Comparison of ENCODE assay signal across 8 cellular contexts in the genomic region with DNA sequence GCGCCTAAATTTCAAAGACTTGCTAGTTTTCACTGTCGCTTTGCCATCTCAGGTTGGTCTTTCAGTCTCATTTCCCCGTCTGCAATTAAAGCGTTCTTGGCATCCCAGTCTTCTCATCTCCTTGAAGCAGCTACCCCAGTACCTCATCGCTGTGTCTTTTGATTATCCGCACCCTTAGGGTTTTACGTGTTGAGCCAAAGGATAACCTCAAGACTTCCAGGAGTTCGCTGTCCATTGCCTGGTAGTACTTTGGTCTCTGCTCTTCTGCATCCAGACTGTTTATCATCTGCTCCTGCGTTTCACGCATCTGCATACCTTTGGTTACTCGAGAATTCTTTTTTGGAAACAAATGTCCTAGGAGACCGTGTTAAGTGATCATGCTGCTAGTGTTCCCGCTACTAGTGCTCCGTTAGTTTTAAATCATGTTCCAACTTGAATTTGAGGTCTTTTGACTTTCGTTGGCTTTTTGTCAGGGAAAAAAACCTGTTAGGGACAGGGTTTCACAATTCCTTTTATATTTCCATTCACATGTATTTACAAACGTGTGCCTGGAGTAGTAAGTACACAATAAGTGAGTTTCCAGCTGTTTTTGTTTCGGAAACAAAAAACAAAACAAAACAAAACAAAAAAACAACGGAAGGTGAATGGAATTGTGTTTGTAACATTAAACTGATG. TPM values are rescaled to one million over a fixed set of nuclear protein-coding genes. Genes with fewer than 3 reads are reported as not detected.
A peak's percentile ranks its signal among the peaks of the same experiment; 100 is the strongest.
DNase-seq lines count a peak whose midpoint lies in the region; ATAC-seq, FAIRE-seq and TF ChIP-seq lines count a peak whose summit lies in the region.

No MANE protein-coding gene starts in this region.

- H3K4me1 Mint-ChIP-seq in endodermal cell, result peaks cover 24% of the 10 kb centered on the region

- peak overlapping the region; percentile 87 to 92 for H3K27ac ChIP-seq in A549
- H3K27ac ChIP-seq in endodermal cell (ENCODE audit: low read depth, low read length), result peak overlapping the region; percentile 86
- peak overlapping the region; percentile 88 to 90 for H3K27ac ChIP-seq in mucosa of rectum (ENCODE audit: low read depth in 2 of 2, low read length in 2 of 2)

- DNase-seq in A549 (ENCODE audit: low read depth in 1 of 2, low spot score in 1 of 2) (peak in 1 of 2 experiments; percentile 20), RPMI7951 (ENCODE audit: low read depth) (peak; percentile 28), endodermal cell (no peak), middle frontal gyrus (ENCODE audit: extremely low spot score, low spot score) (no peak)
- DNase-seq in stimulated activated CD4-positive, alpha-beta T cell treated with anti-CD3 and anti-CD28 coated beads, Interleukin-1b, Interleukin-23, amount 100 ng/mL, for 48 hours, result no peak

- no peak for TF ChIP-seq RAD21 in A549 (conservative IDR thresholded peaks at IDR 0.05 in 1 of 2, IDR thresholded peaks at IDR 0.05 in 1 of 2)

- TF ChIP-seq CTCF in A549 (IDR thresholded peaks at IDR 0.05), result no peak
- TF ChIP-seq CTCF in endodermal cell (conservative IDR thresholded peaks at IDR 0.05), result no peak

- H3K36me3 ChIP-seq in endodermal cell (ENCODE audit: control insufficient read depth, insufficient read depth, low read length) (peaks cover 26% of the 10 kb centered on the region), mucosa of rectum (ENCODE audit: control insufficient read depth in 2 of 2, insufficient read depth in 2 of 2, low read length in 2 of 2) (peaks cover 5% of the 10 kb centered on the region in 2 donors)

- no peak for TF ChIP-seq POLR2A in A549 (IDR thresholded peaks at IDR 0.05; ENCODE audit: low read length)

- POLR2A ChIA-PET in A549 (lab: Yijun Ruan, JAX), result interaction anchor here (1.3 to 2.8 kb wide), 12 partner anchors 10 to 113 kb away, joined by 3 to 54 read pairs (median 6); a partner anchor contains a TSS

- H3K4me1 ChIP-seq in A549, result peaks cover 23% of the 10 kb centered on the region; the same call in 2 of the 3 replicates
- H3K4me1 ChIP-seq in endodermal cell (ENCODE audit: control insufficient read depth, insufficient read depth, low read length), result no peaks in the 10 kb centered on the region
- peaks cover 19 to 24% of the 10 kb centered on the region in 2 donors for H3K4me1 ChIP-seq in mucosa of rectum (ENCODE audit: control insufficient read depth in 2 of 2, insufficient read depth in 2 of 2, low read length in 2 of 2)

- H3K9me3 ChIP-seq in A549, result no peaks in the 10 kb centered on the region
- H3K9me3 ChIP-seq in endodermal cell (ENCODE audit: control insufficient read depth, low read length), result no peaks in the 10 kb centered on the region
- H3K9me3 ChIP-seq in mucosa of rectum (ENCODE audit: control insufficient read depth in 2 of 2, low read length in 2 of 2), result no peaks in the 10 kb centered on the region

- no peaks in the 10 kb centered on the region for H3K27me3 Mint-ChIP-seq in endodermal cell (ENCODE audit: insufficient read depth)

- H3K9ac ChIP-seq in endodermal cell (ENCODE audit: extremely low read depth, low read length, poor library complexity, severe bottlenecking) (peak overlapping the region; percentile 51), mucosa of rectum (ENCODE audit: low read depth in 1 of 2, low read length in 2 of 2) (peak overlapping the region; percentile 85 to 87)

- peak overlapping the region; percentile 84 for H3K4me3 Mint-ChIP-seq in endodermal cell

- FAIRE-seq in A549 (lab: Jason Lieb, UNC), result no peak

- 13% methylated on average over 18 of the region's 18 CpGs for WGBS in A549 (ENCODE audit: missing lambda C conversion rate)
- 10 to 12% methylated on average over 15 to 18 of the region's 18 CpGs for WGBS in endodermal cell (ENCODE audit: insufficient coverage in 1 of 2, insufficient read length in 1 of 2), 2 experiments

- H3K27ac Mint-ChIP-seq in endodermal cell, result peak overlapping the region; percentile 96

- H3K36me3 Mint-ChIP-seq in endodermal cell (ENCODE audit: low read depth), result peaks cover 24% of the 10 kb centered on the region

- H3K27me3 ChIP-seq in endodermal cell (ENCODE audit: control insufficient read depth, insufficient read depth, low read length, poor library complexity, severe bottlenecking) (no peaks in the 10 kb centered on the region), mucosa of rectum (ENCODE audit: control insufficient read depth in 2 of 2, insufficient read depth in 2 of 2, low read length in 2 of 2) (no peaks in the 10 kb centered on the region)

- TF ChIP-seq EP300 in A549 (IDR thresholded peaks at IDR 0.05), result no peak

- H3K4me3 ChIP-seq in A549, result peak overlapping the region; percentile 56
- H3K4me3 ChIP-seq in endodermal cell (ENCODE audit: low read length), result peak overlapping the region; percentile 82
- peak overlapping the region; percentile 87 to 91 for H3K4me3 ChIP-seq in mucosa of rectum (ENCODE audit: low read length in 2 of 2)

- CTCF ChIA-PET in A549 (lab: Yijun Ruan, JAX), result interaction anchor here (1.2 kb wide), 1 partner anchor 14 kb away, joined by 3 read pairs; no protein-coding TSS in a partner anchor

- peak overlapping the region; percentile 81 for H3K4me2 ChIP-seq in A549

- no peaks in the 10 kb centered on the region for H3K9me3 Mint-ChIP-seq in endodermal cell

- ATAC-seq in A549 (peak; percentile 21; a peak in 5 of 6 replicates), GM19351 (IDR thresholded peaks at IDR 0.05; ENCODE audit: unreplicated experiment) (peak; percentile 3), GM21367 (IDR thresholded peaks at IDR 0.05; ENCODE audit: unreplicated experiment) (no peak)

TF ChIP-seq in A549, 52 proteins besides CTCF, POLR2A, EP300 and RAD21:
- no peak for TF ChIP-seq NR3C1 (IDR thresholded peaks at IDR 0.05)
- TF ChIP-seq, protein P1, sequence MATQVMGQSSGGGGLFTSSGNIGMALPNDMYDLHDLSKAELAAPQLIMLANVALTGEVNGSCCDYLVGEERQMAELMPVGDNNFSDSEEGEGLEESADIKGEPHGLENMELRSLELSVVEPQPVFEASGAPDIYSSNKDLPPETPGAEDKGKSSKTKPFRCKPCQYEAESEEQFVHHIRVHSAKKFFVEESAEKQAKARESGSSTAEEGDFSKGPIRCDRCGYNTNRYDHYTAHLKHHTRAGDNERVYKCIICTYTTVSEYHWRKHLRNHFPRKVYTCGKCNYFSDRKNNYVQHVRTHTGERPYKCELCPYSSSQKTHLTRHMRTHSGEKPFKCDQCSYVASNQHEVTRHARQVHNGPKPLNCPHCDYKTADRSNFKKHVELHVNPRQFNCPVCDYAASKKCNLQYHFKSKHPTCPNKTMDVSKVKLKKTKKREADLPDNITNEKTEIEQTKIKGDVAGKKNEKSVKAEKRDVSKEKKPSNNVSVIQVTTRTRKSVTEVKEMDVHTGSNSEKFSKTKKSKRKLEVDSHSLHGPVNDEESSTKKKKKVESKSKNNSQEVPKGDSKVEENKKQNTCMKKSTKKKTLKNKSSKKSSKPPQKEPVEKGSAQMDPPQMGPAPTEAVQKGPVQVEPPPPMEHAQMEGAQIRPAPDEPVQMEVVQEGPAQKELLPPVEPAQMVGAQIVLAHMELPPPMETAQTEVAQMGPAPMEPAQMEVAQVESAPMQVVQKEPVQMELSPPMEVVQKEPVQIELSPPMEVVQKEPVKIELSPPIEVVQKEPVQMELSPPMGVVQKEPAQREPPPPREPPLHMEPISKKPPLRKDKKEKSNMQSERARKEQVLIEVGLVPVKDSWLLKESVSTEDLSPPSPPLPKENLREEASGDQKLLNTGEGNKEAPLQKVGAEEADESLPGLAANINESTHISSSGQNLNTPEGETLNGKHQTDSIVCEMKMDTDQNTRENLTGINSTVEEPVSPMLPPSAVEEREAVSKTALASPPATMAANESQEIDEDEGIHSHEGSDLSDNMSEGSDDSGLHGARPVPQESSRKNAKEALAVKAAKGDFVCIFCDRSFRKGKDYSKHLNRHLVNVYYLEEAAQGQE (IDR thresholded peaks at IDR 0.05), result peak; percentile 54
- TF ChIP-seq TP53 (CRISPR knock-in tag; IDR thresholded peaks at IDR 0.05), result no peak

RNA-seq across cellular contexts. Expression of a gene that starts 0.9 kb away (rescaled TPM):
- polyA plus RNA-seq in A549 (2011; rRNA removed), result 39.9 and 52.9 TPM in 2 replicates
- 7.4 and 8.7 TPM in 2 replicates for polyA plus RNA-seq in A549 (2012; cell fraction: cytosol; rRNA removed)
- 8.2 and 13.5 TPM in 2 replicates for polyA plus RNA-seq in A549 (2012; cell fraction: nucleus; rRNA removed)
- 17.5 to 17.8 TPM (median 17.5 TPM) in 3 replicates for polyA plus RNA-seq in A549 (2017; fragmentation: RNase III; extraction: RNeasy Plus Mini Kit Qiagen cat#74134 plus additional on column Dnase treatment)
- polyA minus RNA-seq in A549 (2011; rRNA and poly(A)+ RNA removed), result 47.0 and 62.4 TPM in 2 replicates
- 12.4 and 15.7 TPM in 2 replicates for total RNA-seq in RPMI7951 (2014; rRNA removed; shearing (Covaris generic))
- total RNA-seq in endodermal cell, result 10 to 100 TPM; 41.9 to 49.7 TPM
- polyA plus RNA-seq in endodermal cell (2013, experiment 1 of 2), result 38.4 TPM
- 36.1 TPM for polyA plus RNA-seq in endodermal cell (2013, experiment 2 of 2)

RNA-seq across cellular contexts. Expression of a gene that starts 10.4 kb away (rescaled TPM):
- polyA plus RNA-seq in A549 (2011; rRNA removed) (9.0 and 9.3 TPM in 2 replicates), A549 (2017; fragmentation: RNase III; extraction: RNeasy Plus Mini Kit Qiagen cat#74134 plus additional on column Dnase treatment) (3.6 to 4.3 TPM (median 4.0 TPM) in 3 replicates)
- 1.4 and 1.6 TPM in 2 replicates for polyA plus RNA-seq in A549 (2012; cell fraction: cytosol; rRNA removed)
- 1.3 and 1.9 TPM in 2 replicates for polyA plus RNA-seq in A549 (2012; cell fraction: nucleus; rRNA removed)
- 5.2 and 6.9 TPM in 2 replicates for polyA minus RNA-seq in A549 (2011; rRNA and poly(A)+ RNA removed)
- 1.9 and 2.9 TPM in 2 replicates for total RNA-seq in RPMI7951 (2014; rRNA removed; shearing (Covaris generic))
- total RNA-seq in endodermal cell, result 10 to 100 TPM in 1 of 2 donors, 1 to 10 TPM in 1; 9.8 to 11.6 TPM
- 12.0 TPM for polyA plus RNA-seq in endodermal cell (2013, experiment 1 of 2)
- 11.1 TPM for polyA plus RNA-seq in endodermal cell (2013, experiment 2 of 2)

RNA-seq across cellular contexts. Expression of a gene that starts 28.6 kb away (rescaled TPM):
- polyA plus RNA-seq in A549 (2011; rRNA removed) (10.0 and 10.3 TPM in 2 replicates), A549 (2017; fragmentation: RNase III; extraction: RNeasy Plus Mini Kit Qiagen cat#74134 plus additional on column Dnase treatment) (7.7 to 9.0 TPM (median 8.9 TPM) in 3 replicates)
- 1.1 and 1.4 TPM in 2 replicates for polyA plus RNA-seq in A549 (2012; cell fraction: cytosol; rRNA removed)
- 0.50 and 0.88 TPM in 2 replicates for polyA plus RNA-seq in A549 (2012; cell fraction: nucleus; rRNA removed)
- 6.2 and 7.6 TPM in 2 replicates for polyA minus RNA-seq in A549 (2011; rRNA and poly(A)+ RNA removed)
- 8.3 and 11.7 TPM in 2 replicates for total RNA-seq in RPMI7951 (2014; rRNA removed; shearing (Covaris generic))
- total RNA-seq in endodermal cell, result 10 to 100 TPM in 1 of 2 donors, 1 to 10 TPM in 1; 9.3 to 11.7 TPM
- polyA plus RNA-seq in endodermal cell (2013, experiment 1 of 2), result 12.6 TPM
- 13.1 TPM for polyA plus RNA-seq in endodermal cell (2013, experiment 2 of 2)

RNA-seq across cellular contexts. Expression of a gene that starts 36.5 kb away (rescaled TPM):
- polyA plus RNA-seq in A549 (2011; rRNA removed) (42.5 and 43.6 TPM in 2 replicates), A549 (2017; fragmentation: RNase III; extraction: RNeasy Plus Mini Kit Qiagen cat#74134 plus additional on column Dnase treatment) (15.1 to 16.1 TPM (median 15.7 TPM) in 3 replicates)
- 8.0 and 8.2 TPM in 2 replicates for polyA plus RNA-seq in A549 (2012; cell fraction: cytosol; rRNA removed)
- polyA plus RNA-seq in A549 (2012; cell fraction: nucleus; rRNA removed), result 4.2 and 5.2 TPM in 2 replicates
- polyA minus RNA-seq in A549 (2011; rRNA and poly(A)+ RNA removed), result 73.4 and 84.9 TPM in 2 replicates
- 26.1 and 26.4 TPM in 2 replicates for total RNA-seq in RPMI7951 (2014; rRNA removed; shearing (Covaris generic))
- 10 to 100 TPM; 56.4 to 60.1 TPM for total RNA-seq in endodermal cell
- polyA plus RNA-seq in endodermal cell (2013, experiment 1 of 2), result 31.2 TPM
- 34.2 TPM for polyA plus RNA-seq in endodermal cell (2013, experiment 2 of 2)
